7 cellular contexts compared by ENCODE assay signal in genomic region chr22:46048661-46049060, GRCh38.
DNase-seq lines count a peak whose midpoint lies in the region; ATAC-seq and TF ChIP-seq lines count a peak whose summit lies in the region.
"Not testable (repeated sequence)": the region's sequence is repeated elsewhere in the genome, so short reads cannot be mapped to it uniquely, and the experiment has no call there.

No MANE protein-coding gene starts in this region.

- not testable (repeated sequence) for DNase-seq in RWPE1 (ENCODE audit: low spot score); esophagus muscularis mucosa (ENCODE audit: extremely low spot score)
- DNase-seq in body of pancreas (peak in 3 of 4 donors; percentile 4 to 9 (median 9)), islet precursor cell (peak; percentile 12), mucosa of descending colon (peak in 2 of 3 donors; percentile 16 to 19), gastrocnemius medialis (peak in 1 of 2 donors; percentile 12)

- in situ Hi-C loops in gastrocnemius medialis (cut with MboI; ENCODE audit: low sequenced_read_pairs in 4 of 4) = not testable (repeated sequence)

- peaks cover 88% of the 10 kb centered on the region for H3K4me1 ChIP-seq in body of pancreas
- H3K4me1 ChIP-seq in esophagus muscularis mucosa = peaks cover 70 to 89% (median 88%) of the 10 kb centered on the region in 4 donors
- H3K4me1 ChIP-seq in mucosa of descending colon (ENCODE audit: low read depth) = peaks cover 33% of the 10 kb centered on the region
- peaks cover 71 to 77% of the 10 kb centered on the region in 2 donors for H3K4me1 ChIP-seq in gastrocnemius medialis

- H3K27ac ChIP-seq in RWPE1 (peak overlapping the region; percentile 100), body of pancreas (peak overlapping the region in 3 of 4 donors; percentile 94 to 100 (median 100)), esophagus muscularis mucosa (replicated peaks in 1 of 4) (peak overlapping the region; percentile 93 to 100 (median 98)), gastrocnemius medialis (peak overlapping the region; percentile 98 to 99 (median 99)), temporal lobe (ENCODE audit: low read depth, low read length) (peak overlapping the region; percentile 96)

- H3K9me3 ChIP-seq in body of pancreas, esophagus muscularis mucosa, mucosa of descending colon, gastrocnemius medialis: not testable (repeated sequence)

- not testable (repeated sequence) for TF ChIP-seq EP300 in esophagus muscularis mucosa (IDR thresholded peaks at IDR 0.05)

- intact Hi-C loops in body of pancreas (cut with DNase I); esophagus muscularis mucosa (cut with DNase I); mucosa of descending colon (cut with DNase I, micrococcal nuclease); gastrocnemius medialis (cut with DNase I; ENCODE audit: low total_unique reads): not testable (repeated sequence)

- not testable (repeated sequence) for H3K36me3 ChIP-seq in body of pancreas (replicated peaks in 1 of 2; ENCODE audit: insufficient read depth in 1 of 2, low read depth in 2 of 2); esophagus muscularis mucosa; mucosa of descending colon (ENCODE audit: low read depth); gastrocnemius medialis

- CTCF ChIA-PET in RWPE1 (lab: Yijun Ruan, JAX) = not testable (repeated sequence)

- not testable (repeated sequence) for TF ChIP-seq CTCF in RWPE1 (conservative IDR thresholded peaks at IDR 0.05; ENCODE audit: low read depth); body of pancreas (IDR thresholded peaks at IDR 0.05); esophagus muscularis mucosa (IDR thresholded peaks at IDR 0.05); mucosa of descending colon (IDR thresholded peaks at IDR 0.05); gastrocnemius medialis (IDR thresholded peaks at IDR 0.05 in 4 of 5, conservative IDR thresholded peaks at IDR 0.05 in 1 of 5)

- H3K27me3 ChIP-seq in body of pancreas, esophagus muscularis mucosa, gastrocnemius medialis: not testable (repeated sequence)

- not testable (repeated sequence) for ATAC-seq in body of pancreas, mucosa of descending colon, gastrocnemius medialis

- WGBS in body of pancreas, 2 donors = 58 to 74% methylated on average over 7 of the region's 7 CpGs
- 78% methylated on average over 7 of the region's 7 CpGs for WGBS in esophagus muscularis mucosa

- not testable (repeated sequence) for H3K4me3 ChIP-seq in body of pancreas, esophagus muscularis mucosa, mucosa of descending colon, gastrocnemius medialis

- POLR2A ChIA-PET in RWPE1 (lab: Yijun Ruan, JAX; ENCODE audit: low non-redundant PET) = not testable (repeated sequence)

- not testable (repeated sequence) for TF ChIP-seq POLR2A in body of pancreas (IDR thresholded peaks at IDR 0.05); esophagus muscularis mucosa (IDR thresholded peaks at IDR 0.05; ENCODE audit: low read depth); gastrocnemius medialis (IDR thresholded peaks at IDR 0.05)
